Comparison of ENCODE assay signal across 2 cellular contexts in the genomic region with DNA sequence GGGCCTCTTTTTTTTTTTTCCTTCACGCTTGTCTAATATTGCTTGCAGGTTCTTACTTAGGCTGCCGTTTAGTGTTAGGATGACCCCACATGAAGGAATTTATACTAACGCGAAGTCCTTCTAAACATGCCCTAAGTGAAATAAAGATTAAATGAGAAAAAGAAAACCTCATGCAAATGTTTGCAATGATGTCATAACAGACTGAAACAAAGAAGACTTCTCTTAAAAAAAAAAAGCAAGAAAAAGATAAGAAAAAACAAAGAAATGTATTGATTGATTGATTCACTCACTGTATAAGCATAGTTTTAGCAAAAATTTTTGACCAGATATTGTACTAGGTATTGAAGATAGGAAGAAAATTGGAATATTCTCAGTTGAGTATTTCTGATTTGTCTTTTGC.
TF ChIP-seq lines count a peak whose summit lies in the region.

No MANE protein-coding gene starts in this region.

TF ChIP-seq in HepG2, 621 proteins besides CTCF, POLR2A, EP300 and RAD21:
- TF ChIP-seq MED8 (CRISPR knock-in tag; IDR thresholded peaks at IDR 0.05; ENCODE audit: insufficient replicate concordance) (no peak), ATF7 (IDR thresholded peaks at IDR 0.05) (peak; percentile 74), ATF7 (CRISPR knock-in tag; IDR thresholded peaks at IDR 0.05) (no peak)

TF ChIP-seq in HEK293, 187 proteins besides CTCF, POLR2A, EP300 and RAD21:
- TF ChIP-seq ZNF274 (IDR thresholded peaks at IDR 0.05; ENCODE audit: low read length) (no peak), ZNF274 (tag by site-specific recombination; IDR thresholded peaks at IDR 0.05; ENCODE audit: borderline replicate concordance) (no peak), ATF2 (tag by site-specific recombination; IDR thresholded peaks at IDR 0.05; ENCODE audit: low read depth) (peak; percentile 54; the same call in 1 of the 2 replicates)
